In the genomic region with DNA sequence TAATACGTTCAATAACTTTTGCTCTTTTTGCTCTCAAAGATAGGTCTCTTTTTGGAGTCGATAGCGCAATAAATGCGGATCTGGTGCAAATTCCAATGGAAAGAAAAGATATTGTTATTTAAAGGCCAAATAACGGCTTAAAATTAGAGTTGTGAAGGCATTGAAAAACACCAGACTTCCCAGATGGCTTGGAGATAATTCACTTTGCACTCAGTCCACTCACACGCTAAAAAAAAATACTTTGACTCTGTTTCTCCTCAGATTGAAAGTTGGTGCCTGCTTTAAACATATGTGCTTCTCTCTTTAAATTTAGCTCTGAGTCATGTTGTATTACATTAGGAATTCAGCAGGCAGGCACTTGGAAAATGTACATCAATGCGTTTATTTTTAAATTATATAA, we compare ENCODE assay signal across 35 cellular contexts.
"Had no signal": no experiment of that assay in that cellular context is flagged by ENCODE, and none has a peak within 500 bp of the region (broad histone marks: within the 10 kb centered on the region; RNA-seq: fewer than 3 reads in every experiment).

No MANE protein-coding gene starts in this region.

- H3K9me3 Mint-ChIP-seq: activated CD4-positive, alpha-beta memory T cell treated with anti-CD3 and anti-CD28 coated beads, Interleukin-2, amount 10 ng/mL, durations not matched to agents 7 days and 5 days; activated CD4-positive, alpha-beta T cell treated with anti-CD3 and anti-CD28 coated beads, Interleukin-2, amount 10 ng/mL, durations not matched to agents 7 days and 5 days; activated naive CD4-positive, alpha-beta T cell treated with anti-CD3 and anti-CD28 coated beads, Interleukin-2, amount 10 ng/mL, durations not matched to agents 7 days and 5 days; activated naive CD4-positive, alpha-beta T cell treated with anti-CD3 and anti-CD28 coated beads, Interleukin-2, amount 50 U/mL, for 24 hours; activated naive CD8-positive, alpha-beta T cell treated with anti-CD3 and anti-CD28 coated beads, Interleukin-2, amount 10 ng/mL, durations not matched to agents 7 days and 5 days; activated naive CD8-positive, alpha-beta T cell treated with anti-CD3 and anti-CD28 coated beads, Interleukin-2, amount 50 U/mL, for 24 hours; activated T-helper 2 cell treated with anti-CD3 and anti-CD28 coated beads, Interferon-gamma antibody, Interleukin-2, Interleukin-4, amounts not matched to agents 10 μg/mL and 5 μg/mL and 100 μg/mL, durations not matched to agents 14 hours and 24 hours and 36 hours; central memory CD8-positive, alpha-beta T cell; T-helper 1 cell treated with Interleukin-12 subunit alpha and Interleukin-12 subunit beta and Interleukin-4 antibody, amounts not matched to agents 30 μg/mL and 1 μg/mL, for 36 hours; T-helper 2 cell treated with Interferon-gamma antibody and Interleukin-4, amounts not matched to agents 5 μg/mL and 100 μg/mL, for 36 hours had no signal

- ATAC-seq: activated CD8-positive, alpha-beta memory T cell treated with anti-CD3 and anti-CD28 coated beads, Interleukin-2, amount 10 ng/mL, durations not matched to agents 7 days and 5 days; activated CD8-positive, alpha-beta T cell treated with anti-CD3 and anti-CD28 coated beads, Interleukin-2, amount 10 ng/mL, durations not matched to agents 7 days and 5 days had no signal

- DNase-seq: activated B cell treated with CpG ODN at 0.5 μM for 24 hours; activated CD4-positive, alpha-beta memory T cell treated with anti-CD3 and anti-CD28 coated beads, Interleukin-2, amount 10 ng/mL, durations not matched to agents 7 days and 5 days; activated CD4-positive, alpha-beta T cell treated with anti-CD3 and anti-CD28 coated beads for 48 hours; activated CD4-positive, alpha-beta T cell treated with anti-CD3 and anti-CD28 coated beads, Interleukin-2, amount 10 ng/mL, durations not matched to agents 7 days and 5 days; activated CD4-positive, alpha-beta T cell treated with anti-CD3 and anti-CD28 coated beads, Interleukin-2, amount 50 U/mL, for 48 hours; activated CD4-positive, CD25-positive, alpha-beta regulatory T cell treated with anti-CD3 and anti-CD28 coated beads, Interleukin-2, amount 50 U/mL, for 72 hours; activated CD8-positive, alpha-beta memory T cell treated with anti-CD3 and anti-CD28 coated beads for 24 hours; activated CD8-positive, alpha-beta memory T cell treated with anti-CD3 and anti-CD28 coated beads, Interleukin-2, amount 10 ng/mL, durations not matched to agents 7 days and 5 days; activated CD8-positive, alpha-beta memory T cell treated with anti-CD3 and anti-CD28 coated beads, Interleukin-2, amount 50 U/mL, for 48 hours; activated CD8-positive, alpha-beta T cell treated with anti-CD3 and anti-CD28 coated beads, Interleukin-2, amount 10 ng/mL, durations not matched to agents 7 days and 5 days; activated effector memory CD4-positive, alpha-beta T cell treated with Interleukin-2 at 50 U/mL for 16 hours; activated gamma-delta T cell; activated naive CD4-positive, alpha-beta T cell treated with anti-CD3 and anti-CD28 coated beads, Interleukin-2, amount 10 ng/mL, durations not matched to agents 7 days and 5 days; activated naive CD4-positive, alpha-beta T cell treated with Interleukin-2 at 50 U/mL for 16 hours; activated naive CD8-positive, alpha-beta T cell treated with anti-CD3 and anti-CD28 coated beads, Interleukin-2, amount 10 ng/mL, durations not matched to agents 7 days and 5 days; activated naive CD8-positive, alpha-beta T cell treated with anti-CD3 and anti-CD28 coated beads, Interleukin-2, amount 50 U/mL, for 24 hours; activated T-cell treated with anti-CD3 and anti-CD28 coated beads, Interleukin-2, amount 50 U/mL, for 24 hours; activated T-cell treated with anti-CD3 and anti-CD28 coated beads, Interleukin-2, amount 50 U/mL, for 48 hours; amygdala; anterior cingulate cortex; caudate nucleus; cerebellar nuclear complex; T-helper 1 cell; T-helper 2 cell; T-helper 9 cell had no signal

- H3K4me3 ChIP-seq: ascending aorta, cardiac muscle cell had no signal

- H3K27me3 ChIP-seq: ascending aorta had no signal

- H3K9me3 ChIP-seq: ascending aorta had no signal

- H3K4me3 Mint-ChIP-seq: activated B cell treated with CpG ODN at 0.5 μM for 24 hours; activated CD4-positive, alpha-beta memory T cell treated with anti-CD3 and anti-CD28 coated beads, Interleukin-2, amount 10 ng/mL, durations not matched to agents 7 days and 5 days; activated CD4-positive, alpha-beta T cell treated with anti-CD3 and anti-CD28 coated beads, Interleukin-2, amount 10 ng/mL, durations not matched to agents 7 days and 5 days; activated CD8-positive, alpha-beta memory T cell treated with anti-CD3 and anti-CD28 coated beads, Interleukin-2, amount 10 ng/mL, durations not matched to agents 7 days and 5 days; activated CD8-positive, alpha-beta T cell treated with anti-CD3 and anti-CD28 coated beads, Interleukin-2, amount 10 ng/mL, durations not matched to agents 7 days and 5 days; activated naive CD4-positive, alpha-beta T cell treated with anti-CD3 and anti-CD28 coated beads, Interleukin-2, amount 10 ng/mL, durations not matched to agents 7 days and 5 days; activated naive CD4-positive, alpha-beta T cell treated with anti-CD3 and anti-CD28 coated beads, Interleukin-2, amount 50 U/mL, for 24 hours; activated naive CD8-positive, alpha-beta T cell; activated naive CD8-positive, alpha-beta T cell treated with anti-CD3 and anti-CD28 coated beads, Interleukin-2, amount 10 ng/mL, durations not matched to agents 7 days and 5 days; activated naive CD8-positive, alpha-beta T cell treated with anti-CD3 and anti-CD28 coated beads, Interleukin-2, amount 50 U/mL, for 24 hours; activated T-cell treated with anti-CD3 and anti-CD28 coated beads, Interleukin-2, amount 50 U/mL, for 24 hours; brain; central memory CD8-positive, alpha-beta T cell; T-helper 1 cell treated with Interleukin-12 subunit alpha and Interleukin-12 subunit beta and Interleukin-4 antibody, amounts not matched to agents 30 μg/mL and 1 μg/mL, for 36 hours; T-helper 2 cell treated with Interferon-gamma antibody and Interleukin-4, amounts not matched to agents 5 μg/mL and 100 μg/mL, for 36 hours had no signal

- H3K4me1 Mint-ChIP-seq: activated B cell treated with CpG ODN at 0.5 μM for 24 hours; activated CD4-positive, alpha-beta memory T cell treated with anti-CD3 and anti-CD28 coated beads, Interleukin-2, amount 10 ng/mL, durations not matched to agents 7 days and 5 days; activated CD4-positive, alpha-beta T cell treated with anti-CD3 and anti-CD28 coated beads, Interleukin-2, amount 10 ng/mL, durations not matched to agents 7 days and 5 days; activated CD8-positive, alpha-beta memory T cell treated with anti-CD3 and anti-CD28 coated beads, Interleukin-2, amount 10 ng/mL, durations not matched to agents 7 days and 5 days; activated naive CD4-positive, alpha-beta T cell treated with anti-CD3 and anti-CD28 coated beads, Interleukin-2, amount 10 ng/mL, durations not matched to agents 7 days and 5 days; activated naive CD4-positive, alpha-beta T cell treated with anti-CD3 and anti-CD28 coated beads, Interleukin-2, amount 50 U/mL, for 24 hours; activated naive CD8-positive, alpha-beta T cell treated with anti-CD3 and anti-CD28 coated beads, Interleukin-2, amount 10 ng/mL, durations not matched to agents 7 days and 5 days; brain; central memory CD8-positive, alpha-beta T cell had no signal

- H3K27ac Mint-ChIP-seq: activated B cell treated with CpG ODN at 0.5 μM for 24 hours; activated CD4-positive, alpha-beta memory T cell treated with anti-CD3 and anti-CD28 coated beads, Interleukin-2, amount 10 ng/mL, durations not matched to agents 7 days and 5 days; activated CD4-positive, alpha-beta T cell treated with anti-CD3 and anti-CD28 coated beads, Interleukin-2, amount 10 ng/mL, durations not matched to agents 7 days and 5 days; activated CD8-positive, alpha-beta memory T cell treated with anti-CD3 and anti-CD28 coated beads, Interleukin-2, amount 10 ng/mL, durations not matched to agents 7 days and 5 days; activated CD8-positive, alpha-beta T cell treated with anti-CD3 and anti-CD28 coated beads, Interleukin-2, amount 10 ng/mL, durations not matched to agents 7 days and 5 days; activated naive CD4-positive, alpha-beta T cell treated with anti-CD3 and anti-CD28 coated beads, Interleukin-2, amount 10 ng/mL, durations not matched to agents 7 days and 5 days; activated naive CD4-positive, alpha-beta T cell treated with anti-CD3 and anti-CD28 coated beads, Interleukin-2, amount 50 U/mL, for 24 hours; activated naive CD8-positive, alpha-beta T cell; activated naive CD8-positive, alpha-beta T cell treated with anti-CD3 and anti-CD28 coated beads, Interleukin-2, amount 10 ng/mL, durations not matched to agents 7 days and 5 days; activated naive CD8-positive, alpha-beta T cell treated with anti-CD3 and anti-CD28 coated beads, Interleukin-2, amount 50 U/mL, for 24 hours; activated T-cell treated with anti-CD3 and anti-CD28 coated beads, Interleukin-2, amount 50 U/mL, for 24 hours; activated T-helper 2 cell treated with anti-CD3 and anti-CD28 coated beads, Interferon-gamma antibody, Interleukin-2, Interleukin-4, amounts not matched to agents 10 μg/mL and 5 μg/mL and 100 μg/mL, durations not matched to agents 14 hours and 24 hours and 36 hours; T-helper 1 cell treated with Interleukin-12 subunit alpha and Interleukin-12 subunit beta and Interleukin-4 antibody, amounts not matched to agents 30 μg/mL and 1 μg/mL, for 36 hours; T-helper 2 cell treated with Interferon-gamma antibody and Interleukin-4, amounts not matched to agents 5 μg/mL and 100 μg/mL, for 36 hours had no signal

- H3K36me3 ChIP-seq: ascending aorta, cardiac muscle cell had no signal

- H3K36me3 Mint-ChIP-seq: activated naive CD4-positive, alpha-beta T cell treated with anti-CD3 and anti-CD28 coated beads, Interleukin-2, amount 10 ng/mL, durations not matched to agents 7 days and 5 days; activated naive CD4-positive, alpha-beta T cell treated with anti-CD3 and anti-CD28 coated beads, Interleukin-2, amount 50 U/mL, for 24 hours; activated naive CD8-positive, alpha-beta T cell; activated naive CD8-positive, alpha-beta T cell treated with anti-CD3 and anti-CD28 coated beads, Interleukin-2, amount 10 ng/mL, durations not matched to agents 7 days and 5 days; brain had no signal

- H3K27ac ChIP-seq: ascending aorta, cardiac muscle cell, VCaP had no signal

- H3K4me1 ChIP-seq: ascending aorta had no signal
